ENCODE assay signal across 1 cellular context in genomic region chr6:3372184-3372846, GRCh38.
TF ChIP-seq lines count a peak whose summit lies in the region.

No MANE protein-coding gene starts in this region.

TF ChIP-seq in HepG2, 621 proteins besides CTCF, POLR2A, EP300 and RAD21 (continued from another document and continues in another):
- peak; percentile 81 for TF ChIP-seq ZNF687 (CRISPR knock-in tag; IDR thresholded peaks at IDR 0.05)
- no peak for TF ChIP-seq ASH2L (IDR thresholded peaks at IDR 0.05; ENCODE audit: insufficient read length, low read depth, low read length)
- no peak for TF ChIP-seq RBAK (CRISPR knock-in tag; IDR thresholded peaks at IDR 0.05)
- TF ChIP-seq SRY (CRISPR knock-in tag; IDR thresholded peaks at IDR 0.05) = 0 out of 2 replicates have a peak, but pooled peaks have one; percentile 18
- no peak for TF ChIP-seq YEATS2 (CRISPR knock-in tag; IDR thresholded peaks at IDR 0.05; ENCODE audit: borderline replicate concordance)
- no peak for TF ChIP-seq ZNF407 (CRISPR knock-in tag; IDR thresholded peaks at IDR 0.05; ENCODE audit: not compliant biosample characterization)
- no peak for TF ChIP-seq HNRNPH1 (optimal IDR thresholded peaks at IDR 0.05; ENCODE audit: low read depth, low read length)
- TF ChIP-seq ZBTB10 (CRISPR knock-in tag; IDR thresholded peaks at IDR 0.05; ENCODE audit: borderline replicate concordance) = no peak
- TF ChIP-seq CEBPB (IDR thresholded peaks at IDR 0.05; ENCODE audit: borderline replicate concordance, low read depth, low read length) = no peak
- TF ChIP-seq KIAA2018 (CRISPR knock-in tag; IDR thresholded peaks at IDR 0.05; ENCODE audit: borderline replicate concordance) = no peak
- no peak for TF ChIP-seq CCAR2 (optimal IDR thresholded peaks at IDR 0.05; ENCODE audit: low read depth, low read length)
- TF ChIP-seq FOXK1 (CRISPR knock-in tag; IDR thresholded peaks at IDR 0.05; ENCODE audit: borderline replicate concordance, low read depth) = 0 out of 2 replicates have a peak, but pooled peaks have one; percentile 21
- no peak for TF ChIP-seq FOXK2 (IDR thresholded peaks at IDR 0.05)
- TF ChIP-seq IRX3 (CRISPR knock-in tag; IDR thresholded peaks at IDR 0.05; ENCODE audit: borderline replicate concordance, low read depth) = no peak
- TF ChIP-seq HNRNPUL1 (IDR thresholded peaks at IDR 0.05; ENCODE audit: low read depth, low read length) = no peak
- TF ChIP-seq DMAP1 (CRISPR knock-in tag; IDR thresholded peaks at IDR 0.05) = 0 out of 2 replicates have a peak, but pooled peaks have one; percentile 9
- TF ChIP-seq PHF5A (CRISPR knock-in tag; IDR thresholded peaks at IDR 0.05; ENCODE audit: low read depth, unreplicated experiment) = no peak
- TF ChIP-seq TOPORS (CRISPR knock-in tag; IDR thresholded peaks at IDR 0.05) = 0 out of 2 replicates have a peak, but pooled peaks have one; percentile 31
- 0 out of 2 replicates have a peak, but pooled peaks have one; percentile 6 for TF ChIP-seq ZNF501 (CRISPR knock-in tag; IDR thresholded peaks at IDR 0.05)
- peak; percentile 40 for TF ChIP-seq STAG1 (CRISPR knock-in tag; IDR thresholded peaks at IDR 0.05)
- no peak for TF ChIP-seq TGIF2 (CRISPR knock-in tag; IDR thresholded peaks at IDR 0.05)
- 0 out of 2 replicates have a peak, but pooled peaks have one; percentile 57 for TF ChIP-seq FOXC1 (CRISPR knock-in tag; IDR thresholded peaks at IDR 0.05; ENCODE audit: borderline replicate concordance)
- TF ChIP-seq YEATS4 (CRISPR knock-in tag; IDR thresholded peaks at IDR 0.05; ENCODE audit: borderline replicate concordance) = no peak
- TF ChIP-seq ZNF598 (CRISPR knock-in tag; IDR thresholded peaks at IDR 0.05; ENCODE audit: borderline replicate concordance) = 0 out of 2 replicates have a peak, but pooled peaks have one; percentile 31
- TF ChIP-seq CSRNP1 (CRISPR knock-in tag; IDR thresholded peaks at IDR 0.05) = 0 out of 2 replicates have a peak, but pooled peaks have one; percentile 35
- no peak for TF ChIP-seq POGZ (CRISPR knock-in tag; IDR thresholded peaks at IDR 0.05)
- TF ChIP-seq SP4 (CRISPR knock-in tag; IDR thresholded peaks at IDR 0.05) = no peak; the same call in 1 of the 2 replicates
